4 cellular contexts compared by ENCODE assay signal in genomic region chr2:184956856-184957255, GRCh38.
TF ChIP-seq lines count a peak whose summit lies in the region.

No MANE protein-coding gene starts in this region.

TF ChIP-seq in HepG2, 621 proteins besides CTCF, POLR2A, EP300 and RAD21:
- TF ChIP-seq MAFK (conservative IDR thresholded peaks at IDR 0.05 in 1 of 2, IDR thresholded peaks at IDR 0.05 in 1 of 2; ENCODE audit: low read length in 2 of 2) (peak; percentile 78 to 81), MAFF (IDR thresholded peaks at IDR 0.05; ENCODE audit: low read depth, low read length) (peak; percentile 70), ZNF639 (CRISPR knock-in tag; conservative IDR thresholded peaks at IDR 0.05) (no peak), ZNF484 (CRISPR knock-in tag; IDR thresholded peaks at IDR 0.05; ENCODE audit: borderline replicate concordance, low read depth) (no peak)

TF ChIP-seq in A549, 52 proteins besides CTCF, POLR2A, EP300 and RAD21:
- TF ChIP-seq FOXS1 (CRISPR knock-in tag; IDR thresholded peaks at IDR 0.05) (no peak), MAFK (IDR thresholded peaks at IDR 0.05; ENCODE audit: partially characterized antibody) (peak; percentile 27), MAX (IDR thresholded peaks at IDR 0.05) (no peak)

TF ChIP-seq in IMR-90, 13 proteins besides CTCF, POLR2A, EP300 and RAD21:
- TF ChIP-seq MAFK (IDR thresholded peaks at IDR 0.05; ENCODE audit: low read depth, low read length) = peak; percentile 54; the same call in 1 of the 2 replicates
- no peak for TF ChIP-seq SMC3 (IDR thresholded peaks at IDR 0.05; ENCODE audit: low read depth, low read length)

TF ChIP-seq in K562, 482 proteins besides CTCF, POLR2A, EP300 and RAD21:
- no peak for TF ChIP-seq MTA3 (IDR thresholded peaks at IDR 0.05; ENCODE audit: borderline replicate concordance)
- peak; percentile 27; the same call in 1 of the 2 replicates for TF ChIP-seq ZNF316 (IDR thresholded peaks at IDR 0.05)
- TF ChIP-seq MAFF (IDR thresholded peaks at IDR 0.05; ENCODE audit: low read length) = 0 out of 2 replicates have a peak, but pooled peaks have one; percentile 2
- 0 out of 2 replicates have a peak, but pooled peaks have one; percentile 5 for TF ChIP-seq C11orf30 (IDR thresholded peaks at IDR 0.05; ENCODE audit: low read depth)
